Comparison of ENCODE assay signal across 19 cellular contexts in genomic region chr9:92189782-92190535, GRCh38.
DNase-seq lines count a peak whose midpoint lies in the region; ATAC-seq and TF ChIP-seq lines count a peak whose summit lies in the region.
"Had no signal": no experiment of that assay in that cellular context is flagged by ENCODE, and none has a peak within 500 bp of the region (broad histone marks: within the 10 kb centered on the region; RNA-seq: fewer than 3 reads in every experiment).

No MANE protein-coding gene starts in this region.

- ATAC-seq in IMR-90 (ENCODE audit: low read depth), result no peak
- ATAC-seq: HCT116, Panc1, SK-N-SH treated with all-trans-retinoic acid at 6 μM for 48 hours had no signal

- peak overlapping the region; percentile 63 for H3K18ac ChIP-seq in IMR-90 (ENCODE audit: low read depth, low read length)

- no peaks in the 10 kb centered on the region; the same call in 1 of the 2 replicates for H4K20me1 ChIP-seq in IMR-90 (ENCODE audit: insufficient read depth, low read length)
- no peaks in the 10 kb centered on the region for H4K20me1 ChIP-seq in neural progenitor cell (ENCODE audit: low read depth)

- no peaks in the 10 kb centered on the region for H3K9me3 ChIP-seq in IMR-90 (ENCODE audit: control insufficient read depth, insufficient read depth, low read length)
- H3K9me3 ChIP-seq in neural progenitor cell (ENCODE audit: low read depth), result no peaks in the 10 kb centered on the region
- H3K9me3 ChIP-seq in SJCRH30 (replicated peaks), result no peaks in the 10 kb centered on the region

- H3K27ac ChIP-seq in IMR-90 (ENCODE audit: insufficient read depth, low read length) (peak overlapping the region; percentile 39; the same call in 1 of the 2 replicates), neural progenitor cell (no peak overlapping the region), SJCRH30 (no peak overlapping the region)

- no peak overlapping the region for H2AK9ac ChIP-seq in IMR-90 (replicated peaks; ENCODE audit: low read depth, low read length, poor library complexity)

- TF ChIP-seq CTCF in IMR-90 (conservative IDR thresholded peaks at IDR 0.05; ENCODE audit: low read depth, low read length) (no peak), neural progenitor cell (IDR thresholded peaks at IDR 0.05) (no peak), Calu3 (IDR thresholded peaks at IDR 0.05; ENCODE audit: unreplicated experiment) (no peak)

- BruUV-seq in IMR-90 (replicated peaks; lab: Mats Ljungman, UMichigan), result no TSS peak
- BruUV-seq in Calu3 (replicated peaks; lab: Mats Ljungman, UMichigan), result no TSS peak

- no peaks in the 10 kb centered on the region for H3F3A ChIP-seq in neural progenitor cell (ENCODE audit: low read depth)

- no peak overlapping the region for H3K27ac Mint-ChIP-seq in neural progenitor cell
- H3K27ac Mint-ChIP-seq in Calu3 (ENCODE audit: unreplicated experiment), result no peak overlapping the region
- H3K27ac Mint-ChIP-seq: B cell, CD14-positive monocyte had no signal

- H3K4me2 ChIP-seq in IMR-90 (ENCODE audit: low read depth, low read length), result no peak overlapping the region
- no peak overlapping the region for H3K4me2 ChIP-seq in neural progenitor cell

- peak; percentile 72 for DNase-seq in ELF-1 (ENCODE audit: low read depth, low spot score)
- no peak for DNase-seq in IMR-90
- DNase-seq in iPS-NIHi11 (ENCODE audit: low spot score), result peak; percentile 59
- peak; percentile 67 for DNase-seq in neural progenitor cell (ENCODE audit: low spot score)
- DNase-seq in stimulated activated CD4-positive, alpha-beta T cell treated with anti-CD3 and anti-CD28 coated beads, Interleukin-4, amount 100 ng/mL, for 1 hour, result no peak
- DNase-seq in Calu3, result no peak
- no peak for DNase-seq in SJCRH30
- DNase-seq in DMS114 treated with DMSO at 0.1 percent for 48 hours (lab: John Stamatoyannopoulos, UW; ENCODE audit: unreplicated experiment), result no peak
- DNase-seq: DMS79, Kasumi-1, NCI-H187, NCI-H446 treated with DMSO at 0.1 percent for 48 hours, NCI-H526 treated with DMSO at 0.1 percent for 48 hours, SIG-M5 had no signal

- intact Hi-C loops in IMR-90 (cut with micrococcal nuclease), result no loop called here
- intact Hi-C loops in Calu3 (cut with micrococcal nuclease; ENCODE audit: unreplicated experiment), result no loop called here

- H2BK15ac ChIP-seq in IMR-90 (ENCODE audit: low read depth, low read length), result 0 out of 3 replicates have a peak overlapping the region, but pooled peaks have one; percentile 64

- H3K79me2 ChIP-seq in neural progenitor cell (ENCODE audit: low read depth), result no peaks in the 10 kb centered on the region

- no peak overlapping the region for H3K56ac ChIP-seq in IMR-90 (ENCODE audit: extremely low read depth, insufficient read depth, low read length)

- peak overlapping the region; percentile 26 for H2BK120ac ChIP-seq in IMR-90 (ENCODE audit: low read depth, low read length)

- H3K4me3 Mint-ChIP-seq in neural progenitor cell (no peak overlapping the region), Calu3 (ENCODE audit: low read depth, unreplicated experiment) (no peak overlapping the region)
- H3K4me3 Mint-ChIP-seq: B cell, CD14-positive monocyte had no signal

- H3K27me3 Mint-ChIP-seq in neural progenitor cell (ENCODE audit: insufficient read depth, low read depth), result peaks cover 4% of the 10 kb centered on the region
- peaks cover 33% of the 10 kb centered on the region for H3K27me3 Mint-ChIP-seq in Calu3 (ENCODE audit: unreplicated experiment)

- peak overlapping the region; percentile 44 for H2BK20ac ChIP-seq in IMR-90 (ENCODE audit: low read depth, low read length)

- H2AK5ac ChIP-seq in IMR-90 (ENCODE audit: low read depth, low read length), result peak overlapping the region; percentile 16; the same call in 1 of the 2 replicates

- H3K9me1 ChIP-seq in IMR-90 (ENCODE audit: insufficient read depth, low read length), result peaks cover 15% of the 10 kb centered on the region

- H3K36me3 ChIP-seq in IMR-90 (ENCODE audit: control insufficient read depth, insufficient read depth, low read length) (no peaks in the 10 kb centered on the region), neural progenitor cell (no peaks in the 10 kb centered on the region), SJCRH30 (no peaks in the 10 kb centered on the region)

- no peaks in the 10 kb centered on the region for H3K9me3 Mint-ChIP-seq in neural progenitor cell
- no peaks in the 10 kb centered on the region for H3K9me3 Mint-ChIP-seq in Calu3 (ENCODE audit: low read depth, unreplicated experiment)
- H3K9me3 Mint-ChIP-seq: CD14-positive monocyte had no signal

- H3K36me3 Mint-ChIP-seq in neural progenitor cell (no peaks in the 10 kb centered on the region), Calu3 (ENCODE audit: insufficient read depth, unreplicated experiment) (no peaks in the 10 kb centered on the region)
- H3K36me3 Mint-ChIP-seq: CD14-positive monocyte had no signal

- CTCF ChIA-PET in IMR-90 (lab: Yijun Ruan, JAX), result no interaction called here
- CTCF ChIA-PET in Calu3 (lab: Charles Lee), result interaction anchor here (0.6 kb wide), 2 partner anchors 33 to 373 kb away, joined by 3 to 5 read pairs; no protein-coding TSS in a partner anchor

- no peak for TF ChIP-seq POLR2A in IMR-90 (IDR thresholded peaks at IDR 0.05; ENCODE audit: low read depth, low read length)

- no peaks in the 10 kb centered on the region for H3K79me1 ChIP-seq in IMR-90 (ENCODE audit: low read depth in 1 of 2, low read length in 2 of 2)

- H3K4me1 ChIP-seq in IMR-90 (ENCODE audit: control insufficient read depth, insufficient read depth, low read length), result peaks cover 25% of the 10 kb centered on the region
- peaks cover 5% of the 10 kb centered on the region for H3K4me1 ChIP-seq in neural progenitor cell
- H3K4me1 ChIP-seq in SJCRH30, result peaks cover 38% of the 10 kb centered on the region

- peak overlapping the region; percentile 59; the same call in 1 of the 2 replicates for H3K4ac ChIP-seq in IMR-90 (ENCODE audit: low read depth, low read length)

- no peak for TF ChIP-seq RAD21 in IMR-90 (IDR thresholded peaks at IDR 0.05; ENCODE audit: low read length)

- peak overlapping the region; percentile 55 for H4K91ac ChIP-seq in IMR-90 (ENCODE audit: insufficient read depth, low read depth, low read length)

- H4K5ac ChIP-seq in IMR-90 (ENCODE audit: low read depth, low read length), result peak overlapping the region; percentile 62

- no peak overlapping the region for H2BK5ac ChIP-seq in IMR-90 (ENCODE audit: low read depth, low read length, poor library complexity, severe bottlenecking)

- H4K8ac ChIP-seq in IMR-90 (ENCODE audit: low read depth in 2 of 2, low read length in 2 of 2), result no peak overlapping the region

- WGBS in IMR-90 (ENCODE audit: extremely low coverage in 2 of 2, insufficient read length in 1 of 2), 2 experiments, result 86% methylated on average over 6 of the region's 30 CpGs; no CpG with 5 or more reads in 1 of the 2 experiments

- H3K4me3 ChIP-seq in IMR-90 (ENCODE audit: insufficient read depth, low read depth, low read length) (no peak overlapping the region), neural progenitor cell (no peak overlapping the region), SJCRH30 (no peak overlapping the region)

- H3K9ac ChIP-seq in IMR-90 (ENCODE audit: low read depth, low read length), result no peak overlapping the region
- no peak overlapping the region for H3K9ac ChIP-seq in neural progenitor cell

- H3K27me3 ChIP-seq in IMR-90 (ENCODE audit: control insufficient read depth, insufficient read depth, low read length) (no peaks in the 10 kb centered on the region), neural progenitor cell (no peaks in the 10 kb centered on the region), SJCRH30 (no peaks in the 10 kb centered on the region)

- dilution Hi-C loops in IMR-90 (cut with HindIII; ENCODE audit: low sequenced_read_pairs, unreplicated experiment), result no loop called here

- H2AFZ ChIP-seq in IMR-90 (replicated peaks; ENCODE audit: low read length, poor library complexity), result no peak overlapping the region
- H2AFZ ChIP-seq in neural progenitor cell (replicated peaks), result no peak overlapping the region

- no peak overlapping the region; the same call in 1 of the 2 replicates for H3K14ac ChIP-seq in IMR-90 (replicated peaks; ENCODE audit: low read depth, low read length)

- no peak overlapping the region for H3K23ac ChIP-seq in IMR-90 (ENCODE audit: low read depth, low read length)

- POLR2A ChIA-PET in IMR-90 (lab: Charles Lee; ENCODE audit: unreplicated experiment), result no interaction called here

- H3K4me1 Mint-ChIP-seq in neural progenitor cell, result peaks cover 13% of the 10 kb centered on the region
- no peaks in the 10 kb centered on the region for H3K4me1 Mint-ChIP-seq in Calu3 (ENCODE audit: low read depth, unreplicated experiment)
- H3K4me1 Mint-ChIP-seq: B cell, CD14-positive monocyte had no signal

- in situ Hi-C loops in IMR-90 (cut with MboI; ENCODE audit: low sequenced_read_pairs), result no loop called here

TF ChIP-seq in IMR-90, 13 proteins besides CTCF, POLR2A, EP300 and RAD21 (continues in another document):
- TF ChIP-seq NFE2L2 (IDR thresholded peaks at IDR 0.05; ENCODE audit: low read depth, low read length), result no peak
- no peak for TF ChIP-seq BHLHE40 (IDR thresholded peaks at IDR 0.05; ENCODE audit: low read depth, low read length)
- no peak for TF ChIP-seq MXI1 (IDR thresholded peaks at IDR 0.05; ENCODE audit: borderline replicate concordance, low read depth, low read length)
- no peak for TF ChIP-seq RCOR1 (IDR thresholded peaks at IDR 0.05; ENCODE audit: insufficient replicate concordance, low read length)
- TF ChIP-seq FOS (IDR thresholded peaks at IDR 0.05; ENCODE audit: low read depth, low read length), result no peak
- TF ChIP-seq USF2 (IDR thresholded peaks at IDR 0.05; ENCODE audit: low read depth, low read length), result no peak
- TF ChIP-seq CHD1 (IDR thresholded peaks at IDR 0.05; ENCODE audit: low read depth, low read length), result no peak
- no peak for TF ChIP-seq MAFK (IDR thresholded peaks at IDR 0.05; ENCODE audit: low read depth, low read length)
- TF ChIP-seq CEBPB (IDR thresholded peaks at IDR 0.05; ENCODE audit: low read depth, low read length), result no peak

Comparison
In these comparisons a context has a peak if more than half of its experiments do, and no peak if none do; other contexts are left out.
1. DNase-seq: peak in ELF-1 (single experiment), iPS-NIHi11 (single experiment) and neural progenitor cell (single experiment); none in IMR-90 (single experiment), stimulated activated CD4-positive, alpha-beta T cell treated with anti-CD3 and anti-CD28 coated beads, Interleukin-4, amount 100 ng/mL, for 1 hour (single experiment), Calu3 (single experiment), SJCRH30 (0 of 2) and DMS114 treated with DMSO at 0.1 percent for 48 hours (single experiment).